Comparison of ENCODE assay signal across 8 cellular contexts in the genomic region with DNA sequence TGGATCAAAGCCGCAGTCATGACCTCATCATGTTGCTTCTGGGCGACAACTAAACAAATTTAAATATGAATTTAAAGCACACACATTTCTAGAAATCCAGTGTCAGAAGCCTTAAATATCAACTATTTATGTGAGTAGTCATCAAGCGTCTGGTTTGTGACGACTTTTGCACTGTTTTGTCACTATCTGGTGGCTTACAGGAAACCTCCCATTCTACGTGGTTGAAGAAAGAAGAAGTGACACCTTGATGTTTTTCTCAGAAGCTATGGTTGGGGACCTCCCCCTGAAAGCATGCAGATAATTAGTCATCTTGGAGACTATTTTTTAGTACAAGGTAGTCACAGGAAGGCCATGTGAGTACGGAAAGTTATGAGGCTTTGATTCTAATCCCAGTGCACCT. TPM values are rescaled to one million over a fixed set of nuclear protein-coding genes. Genes with fewer than 3 reads are reported as not detected.
DNase-seq lines count a peak whose midpoint lies in the region; ATAC-seq and TF ChIP-seq lines count a peak whose summit lies in the region.

No MANE protein-coding gene starts in this region.

- DNase-seq in GM13977 (ENCODE audit: low spot score) (peak; percentile 84), NB4 (ENCODE audit: low read depth) (peak; percentile 69), NCI-H1694 treated with DMSO at 0.1 percent for 48 hours (lab: John Stamatoyannopoulos, UW) (no peak), NCI-H526 treated with DMSO at 0.1 percent for 48 hours (lab: John Stamatoyannopoulos, UW) (no peak), CD14-positive monocyte (ENCODE audit: low spot score) (no peak), mesenteric fat pad (ENCODE audit: low spot score) (no peak)
- DNase-seq in activated naive CD8-positive, alpha-beta T cell treated with anti-CD3 and anti-CD28 coated beads, Interleukin-2, amount 50 U/mL, for 24 hours = peak; percentile 43

- H3K4me3 ChIP-seq in NB4 (ENCODE audit: low read depth, low read length) = no peak overlapping the region

- TF ChIP-seq CTCF in GM13977 (IDR thresholded peaks at IDR 0.05; ENCODE audit: extremely low read depth, insufficient read depth, missing control alignments) (no peak), NB4 (IDR thresholded peaks at IDR 0.05; ENCODE audit: low read depth, low read length) (no peak), CD14-positive monocyte (IDR thresholded peaks at IDR 0.05) (no peak)

- peaks cover 73% of the 10 kb centered on the region for H3K4me1 Mint-ChIP-seq in activated naive CD8-positive, alpha-beta T cell treated with anti-CD3 and anti-CD28 coated beads, Interleukin-2, amount 50 U/mL, for 24 hours
- H3K4me1 Mint-ChIP-seq in CD14-positive monocyte = no peaks in the 10 kb centered on the region

- intact Hi-C loops in CD14-positive monocyte (cut with micrococcal nuclease) = no loop called here

- peak overlapping the region; percentile 77 for H3K27ac Mint-ChIP-seq in activated naive CD8-positive, alpha-beta T cell treated with anti-CD3 and anti-CD28 coated beads, Interleukin-2, amount 50 U/mL, for 24 hours
- no peak overlapping the region for H3K27ac Mint-ChIP-seq in CD14-positive monocyte

- peaks cover 5% of the 10 kb centered on the region for H3K36me3 Mint-ChIP-seq in activated naive CD8-positive, alpha-beta T cell treated with anti-CD3 and anti-CD28 coated beads, Interleukin-2, amount 50 U/mL, for 24 hours (ENCODE audit: low read depth)
- H3K36me3 Mint-ChIP-seq in CD14-positive monocyte = no peaks in the 10 kb centered on the region

- in situ Hi-C loops in GM13977 (cut with MboI; ENCODE audit: low pct_unique_long_range_greater_than_20kb, low sequenced_read_pairs, unreplicated experiment) = loop anchor here (10.0 kb wide), 2 partner anchors 50 to 120 kb away; no protein-coding TSS in a partner anchor

- H3K4me3 Mint-ChIP-seq in activated naive CD8-positive, alpha-beta T cell treated with anti-CD3 and anti-CD28 coated beads, Interleukin-2, amount 50 U/mL, for 24 hours = peak overlapping the region; percentile 9
- no peak overlapping the region for H3K4me3 Mint-ChIP-seq in CD14-positive monocyte

- ATAC-seq in GM21786 (IDR thresholded peaks at IDR 0.05; ENCODE audit: unreplicated experiment) = peak; percentile 95
- peak; percentile 92 for ATAC-seq in activated naive CD8-positive, alpha-beta T cell treated with anti-CD3 and anti-CD28 coated beads, Interleukin-2, amount 50 U/mL, for 24 hours

- peaks cover 10% of the 10 kb centered on the region for H3K9me3 Mint-ChIP-seq in activated naive CD8-positive, alpha-beta T cell treated with anti-CD3 and anti-CD28 coated beads, Interleukin-2, amount 50 U/mL, for 24 hours
- H3K9me3 Mint-ChIP-seq in CD14-positive monocyte = no peaks in the 10 kb centered on the region

- TF ChIP-seq POLR2A in NB4 (IDR thresholded peaks at IDR 0.05; ENCODE audit: extremely low read depth, insufficient read length) = no peak

- peaks cover 5% of the 10 kb centered on the region for H3K27me3 Mint-ChIP-seq in activated naive CD8-positive, alpha-beta T cell treated with anti-CD3 and anti-CD28 coated beads, Interleukin-2, amount 50 U/mL, for 24 hours
- H3K27me3 Mint-ChIP-seq in CD14-positive monocyte (ENCODE audit: low read depth in 3 of 3) = peaks cover 0 to 2% (median 0%) of the 10 kb centered on the region in 3 donors

RNA-seq across cellular contexts. Expression of gene TENT5C, which starts 58.5 kb away (rescaled TPM):
- under 1 TPM; 0.17 to 0.27 TPM for polyA plus RNA-seq in CD14-positive monocyte
- total RNA-seq in mesenteric fat pad = 2.5 TPM

Comparison
In these comparisons a context has a peak if more than half of its experiments do, and no peak if none do; other contexts are left out.
1. DNase-seq: peak in GM13977 (single experiment), NB4 (single experiment) and activated naive CD8-positive, alpha-beta T cell treated with anti-CD3 and anti-CD28 coated beads, Interleukin-2, amount 50 U/mL, for 24 hours (single experiment); none in NCI-H1694 treated with DMSO at 0.1 percent for 48 hours (single experiment), NCI-H526 treated with DMSO at 0.1 percent for 48 hours (single experiment), CD14-positive monocyte (single experiment) and mesenteric fat pad (single experiment).